Comparison of ENCODE assay signal across 20 cellular contexts in the genomic region with DNA sequence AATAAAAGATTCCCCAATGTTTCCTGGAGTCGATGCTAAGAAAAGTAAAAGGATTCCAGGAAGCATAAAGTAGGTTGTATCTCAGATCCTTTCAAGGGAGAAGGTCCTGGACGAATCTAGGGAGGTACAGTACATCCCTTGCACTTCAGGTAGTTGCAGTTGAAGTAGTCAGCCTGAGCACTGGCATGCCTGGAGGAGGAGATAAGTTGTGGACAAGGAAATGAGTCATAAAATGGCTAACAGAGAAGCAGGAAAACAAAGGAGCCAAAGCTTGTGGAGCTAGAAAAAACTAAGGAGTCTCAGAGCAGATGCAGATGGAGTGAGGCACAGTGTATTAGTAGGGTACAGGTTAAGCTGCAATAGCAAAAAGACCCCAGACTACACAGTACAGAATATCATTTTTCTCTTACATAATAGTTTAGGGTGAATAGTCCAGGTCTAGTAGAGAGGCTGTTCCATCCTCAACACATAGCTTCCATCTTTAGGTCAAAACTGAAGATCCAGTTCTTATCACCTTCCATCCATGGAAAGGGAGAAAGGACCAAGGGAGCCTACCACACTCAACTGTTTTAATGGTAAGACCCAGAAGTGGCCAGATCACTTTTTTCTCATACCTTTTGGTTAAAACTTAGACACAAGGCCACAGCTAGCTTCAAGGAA. TPM values are rescaled to one million over a fixed set of nuclear protein-coding genes. Genes with fewer than 3 reads are reported as not detected.
DNase-seq lines count a peak whose midpoint lies in the region; ATAC-seq and TF ChIP-seq lines count a peak whose summit lies in the region.
"Had no signal": no experiment of that assay in that cellular context is flagged by ENCODE, and none has a peak within 500 bp of the region (broad histone marks: within the 10 kb centered on the region; RNA-seq: fewer than 3 reads in every experiment).

No MANE protein-coding gene starts in this region.

- no peak for TF ChIP-seq CTCF in brain microvascular endothelial cell (IDR thresholded peaks at IDR 0.05; ENCODE audit: low read depth, low read length, missing control alignments)

- ATAC-seq in activated CD8-positive, alpha-beta memory T cell treated with anti-CD3 and anti-CD28 coated beads, Interleukin-2, amount 10 ng/mL, durations not matched to agents 7 days and 5 days = no peak
- no peak for ATAC-seq in GM19455 (IDR thresholded peaks at IDR 0.05; ENCODE audit: unreplicated experiment)
- ATAC-seq: GM12878, HCT116 had no signal

- no peaks in the 10 kb centered on the region for H3K4me1 Mint-ChIP-seq in activated CD8-positive, alpha-beta memory T cell treated with anti-CD3 and anti-CD28 coated beads, Interleukin-2, amount 10 ng/mL, durations not matched to agents 7 days and 5 days

- no peak overlapping the region for H3K27ac Mint-ChIP-seq in activated CD8-positive, alpha-beta memory T cell treated with anti-CD3 and anti-CD28 coated beads, Interleukin-2, amount 10 ng/mL, durations not matched to agents 7 days and 5 days
- H3K27ac Mint-ChIP-seq: stimulated activated naive CD8-positive, alpha-beta T cell treated with anti-CD3 and anti-CD28 coated beads, Interleukin-15, Interleukin-2, amounts not matched to agents 100 ng/mL and 50 ng/mL, for 24 hours had no signal

- CTCF ChIA-PET in activated CD8-positive, alpha-beta memory T cell treated with anti-CD3 and anti-CD28 coated beads, Interleukin-2, amount 10 ng/mL, durations not matched to agents 7 days and 5 days (lab: Charles Lee) = no interaction called here

- H3K9me3 Mint-ChIP-seq in activated CD8-positive, alpha-beta memory T cell treated with anti-CD3 and anti-CD28 coated beads, Interleukin-2, amount 10 ng/mL, durations not matched to agents 7 days and 5 days (ENCODE audit: low read depth) = no peaks in the 10 kb centered on the region
- H3K9me3 Mint-ChIP-seq: stimulated activated naive CD8-positive, alpha-beta T cell treated with anti-CD3 and anti-CD28 coated beads, Interleukin-15, Interleukin-2, amounts not matched to agents 100 ng/mL and 50 ng/mL, for 24 hours had no signal

- DNase-seq in M059J (ENCODE audit: low read depth) (peak; percentile 18), brain microvascular endothelial cell (peak; percentile 58), glomerular visceral epithelial cell (ENCODE audit: extremely low spot score) (peak; percentile 27), OCI-M2 (lab: John Stamatoyannopoulos, UW; ENCODE audit: unreplicated experiment) (no peak), mucosa of gallbladder (ENCODE audit: low spot score) (no peak)
- DNase-seq in activated CD8-positive, alpha-beta memory T cell treated with anti-CD3 and anti-CD28 coated beads, Interleukin-2, amount 10 ng/mL, durations not matched to agents 7 days and 5 days = no peak
- DNase-seq: effector CD4-positive, alpha-beta T cell; glutamatergic neuron; kidney; NCI-H1930; ovary; spleen had no signal

- H3K27ac ChIP-seq in brain microvascular endothelial cell = no peak overlapping the region
- H3K27ac ChIP-seq: C4-2B, ovary, spleen, vagina, VCaP had no signal

- H3K27me3 Mint-ChIP-seq in activated CD8-positive, alpha-beta memory T cell treated with anti-CD3 and anti-CD28 coated beads, Interleukin-2, amount 10 ng/mL, durations not matched to agents 7 days and 5 days = peaks cover 10% of the 10 kb centered on the region
- H3K27me3 Mint-ChIP-seq: stimulated activated naive CD8-positive, alpha-beta T cell treated with anti-CD3 and anti-CD28 coated beads, Interleukin-15, Interleukin-2, amounts not matched to agents 100 ng/mL and 50 ng/mL, for 24 hours had no signal

- no peak overlapping the region for H3K4me3 ChIP-seq in brain microvascular endothelial cell (ENCODE audit: low read depth, low read length)
- H3K4me3 ChIP-seq: GM12878, ovary, spleen, vagina had no signal

- H3K27me3 ChIP-seq in brain microvascular endothelial cell (replicated peaks) = no peaks in the 10 kb centered on the region
- H3K27me3 ChIP-seq: ovary, spleen, vagina had no signal

- no peak overlapping the region for H3K4me3 Mint-ChIP-seq in activated CD8-positive, alpha-beta memory T cell treated with anti-CD3 and anti-CD28 coated beads, Interleukin-2, amount 10 ng/mL, durations not matched to agents 7 days and 5 days
- H3K4me3 Mint-ChIP-seq: stimulated activated naive CD8-positive, alpha-beta T cell treated with anti-CD3 and anti-CD28 coated beads, Interleukin-15, Interleukin-2, amounts not matched to agents 100 ng/mL and 50 ng/mL, for 24 hours had no signal

- no peaks in the 10 kb centered on the region for H3K36me3 Mint-ChIP-seq in activated CD8-positive, alpha-beta memory T cell treated with anti-CD3 and anti-CD28 coated beads, Interleukin-2, amount 10 ng/mL, durations not matched to agents 7 days and 5 days

- H3K36me3 ChIP-seq in brain microvascular endothelial cell (replicated peaks) = no peaks in the 10 kb centered on the region
- H3K36me3 ChIP-seq: ovary, spleen, vagina had no signal

- in situ Hi-C loops in brain microvascular endothelial cell (cut with HindIII; ENCODE audit: low pct_ligation_motif_present, low sequenced_read_pairs) = no loop called here

RNA-seq across cellular contexts. Expression of a gene that starts 41.3 kb away (rescaled TPM):
- total RNA-seq in M059J (2014; rRNA removed; shearing (Covaris generic)) = not detected in 2 replicates
- total RNA-seq in activated CD8-positive, alpha-beta memory T cell treated with anti-CD3 and anti-CD28 coated beads, Interleukin-2, amount 10 ng/mL, durations not matched to agents 7 days and 5 days = under 1 TPM in 1 of 2 experiments, not detected in 1; 0.02 TPM
- not detected for total RNA-seq in mucosa of gallbladder
- total RNA-seq: NCI-H460, vagina had no signal

Comparison
In these comparisons a context has a peak if more than half of its experiments do, and no peak if none do; other contexts are left out.
1. DNase-seq: peak in M059J (single experiment), brain microvascular endothelial cell (single experiment) and glomerular visceral epithelial cell (single experiment); none in OCI-M2 (single experiment), activated CD8-positive, alpha-beta memory T cell treated with anti-CD3 and anti-CD28 coated beads, Interleukin-2, amount 10 ng/mL, durations not matched to agents 7 days and 5 days (single experiment) and mucosa of gallbladder (single experiment).